9 cellular contexts compared by ENCODE assay signal in the genomic region with DNA sequence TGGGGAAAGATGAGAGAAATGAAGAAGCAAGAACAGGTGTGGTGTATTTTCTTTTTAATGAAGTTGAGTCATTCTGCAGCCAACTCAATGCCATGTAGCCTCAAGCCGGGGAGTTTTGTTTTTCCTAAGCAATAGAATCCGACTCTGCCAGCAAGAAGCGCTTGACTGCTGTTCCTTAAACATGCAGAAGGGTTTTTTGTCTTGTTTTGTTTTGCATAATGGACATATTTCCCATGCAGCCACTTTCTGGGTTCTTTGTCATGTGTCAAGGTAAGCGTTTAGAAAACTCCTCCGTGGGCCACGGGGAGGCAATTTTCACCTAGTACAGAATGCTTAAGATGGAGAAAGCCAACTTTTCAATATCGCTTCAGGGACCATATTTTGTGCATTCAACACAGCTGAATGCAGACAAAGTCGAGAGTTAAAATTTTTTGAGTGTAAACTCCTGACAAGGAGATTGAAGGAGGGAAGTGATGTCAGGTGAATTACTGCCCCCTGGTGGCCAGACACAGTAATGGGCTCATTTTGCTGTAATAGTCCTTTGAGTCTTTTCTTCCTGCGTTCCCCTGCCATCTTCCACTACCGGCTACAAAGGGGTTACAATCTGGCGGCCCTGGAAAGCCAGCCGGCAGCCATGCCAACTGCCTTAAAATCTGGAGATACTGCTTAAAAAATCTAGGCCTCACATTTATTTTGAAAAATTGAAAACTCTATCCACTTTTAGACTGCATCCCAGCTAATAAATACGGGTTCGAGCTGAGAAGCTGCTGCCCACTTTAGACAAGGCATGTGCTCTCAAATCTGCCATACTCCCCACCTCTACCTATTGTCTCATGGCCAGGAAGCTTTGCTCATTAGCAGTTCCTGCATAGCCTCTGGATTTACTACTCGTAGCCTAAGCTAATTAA. TPM values are rescaled to one million over a fixed set of nuclear protein-coding genes. Genes with fewer than 3 reads are reported as not detected.
DNase-seq lines count a peak whose midpoint lies in the region; ATAC-seq, FAIRE-seq and TF ChIP-seq lines count a peak whose summit lies in the region.
"Had no signal": no experiment of that assay in that cellular context is flagged by ENCODE, and none has a peak within 500 bp of the region (broad histone marks: within the 10 kb centered on the region; RNA-seq: fewer than 3 reads in every experiment).

No MANE protein-coding gene starts in this region.

- intact Hi-C loops in mucosa of descending colon (cut with DNase I, micrococcal nuclease): no loop called here

- CTCF ChIA-PET in H1 (lab: Charles Lee; ENCODE audit: partially characterized antibody): interaction anchor here (0.6 to 2.0 kb wide), 32 partner anchors 14 to 634 kb away, joined by 3 to 9 read pairs (median 4); no protein-coding TSS in a partner anchor

- peak; percentile 78 for FAIRE-seq in H1 (lab: Jason Lieb, UNC)
- FAIRE-seq: colon had no signal

- ATAC-seq in HG02759 (IDR thresholded peaks at IDR 0.05; ENCODE audit: unreplicated experiment) (peak; percentile 19), mucosa of descending colon (peak; percentile 21), GM18502 (IDR thresholded peaks at IDR 0.05; ENCODE audit: poor library complexity, unreplicated experiment) (no peak)

- POLR2A ChIA-PET in H1 (lab: Charles Lee; ENCODE audit: partially characterized antibody): no interaction called here

- peaks cover 0 to 6% of the 10 kb centered on the region in 2 experiments; a peak in 1 of 4 replicates for H3K79me2 ChIP-seq in H1 (ENCODE audit: control insufficient read depth in 1 of 2, insufficient read depth in 2 of 2, low read length in 2 of 2)

- no peak for TF ChIP-seq POLR2A in H1 (IDR thresholded peaks at IDR 0.05; ENCODE audit: control extremely low read depth in 1 of 2, low read depth in 2 of 2, low read length in 2 of 2)

- no peak overlapping the region for H2BK15ac ChIP-seq in H1 (ENCODE audit: low read length)

- H3K56ac ChIP-seq in H1 (replicated peaks; ENCODE audit: insufficient read length, low read depth, low read length): no peak overlapping the region

- H3K14ac ChIP-seq in H1 (ENCODE audit: insufficient read length): no peak overlapping the region

- H3K9ac ChIP-seq in H1 (replicated peaks in 1 of 4; ENCODE audit: extremely low read depth in 1 of 4, low read depth in 3 of 4, low read length in 3 of 4): no peak overlapping the region; a peak in 1 of 7 replicates

- H2BK120ac ChIP-seq in H1 (replicated peaks; ENCODE audit: low read depth, low read length): peak overlapping the region; percentile 36

- H3K4me3 ChIP-seq in H1 (ENCODE audit: extremely low read depth in 1 of 4, insufficient read depth in 2 of 4, low read depth in 3 of 4, low read length in 4 of 4): peak overlapping the region in 1 of 4 experiments; percentile 23; a peak in 1 of 8 replicates
- H3K4me3 ChIP-seq in mucosa of descending colon: no peak overlapping the region

- H2AFZ ChIP-seq in H1 (ENCODE audit: low read length): peak overlapping the region; percentile 24; the same call in 1 of the 2 replicates

- no peak overlapping the region for H4K5ac ChIP-seq in H1 (ENCODE audit: insufficient read length, low read depth, low read length)

- peaks cover 5% of the 10 kb centered on the region; the same call in 1 of the 2 replicates for H3K23me2 ChIP-seq in H1 (ENCODE audit: low read depth, low read length)

- no peak overlapping the region for H2BK12ac ChIP-seq in H1 (ENCODE audit: low read depth, low read length)

- peak overlapping the region; percentile 38; the same call in 1 of the 2 replicates for H3K18ac ChIP-seq in H1 (ENCODE audit: extremely low read depth, low read length)

- peak; percentile 83 to 86 for TF ChIP-seq RAD21 in H1 (IDR thresholded peaks at IDR 0.05 in 1 of 2, conservative IDR thresholded peaks at IDR 0.05 in 1 of 2; ENCODE audit: low read depth in 2 of 2, low read length in 2 of 2)

- DNase-seq in D341Med (ENCODE audit: low spot score) (peak; percentile 66), NCI-H526 treated with DMSO at 0.1 percent for 48 hours (lab: John Stamatoyannopoulos, UW) (peak; percentile 28), H1 (ENCODE audit: low read depth in 1 of 2, low spot score in 2 of 2) (peak; percentile 63 to 88), mucosa of descending colon (peak in 2 of 3 donors; percentile 59 to 76)
- DNase-seq in activated CD8-positive, alpha-beta memory T cell treated with anti-CD3 and anti-CD28 coated beads for 1 hour (ENCODE audit: extremely low read depth in 1 of 2, low read depth in 1 of 2): peak; percentile 36 to 64
- DNase-seq in stimulated activated CD8-positive, alpha-beta memory T cell treated with anti-CD3 and anti-CD28 coated beads, Interleukin-4, amount 100 ng/mL, for 24 hours (ENCODE audit: low read depth): peak; percentile 63

- H3K23ac ChIP-seq in H1 (ENCODE audit: insufficient read length): no peak overlapping the region

- no peaks in the 10 kb centered on the region for H3K36me3 ChIP-seq in H1 (ENCODE audit: control insufficient read depth in 2 of 4, insufficient read depth in 4 of 4, low read length in 3 of 4)
- peaks cover 4% of the 10 kb centered on the region for H3K36me3 ChIP-seq in mucosa of descending colon (ENCODE audit: low read depth)

- peak overlapping the region; percentile 40 to 53 for H3K4me2 ChIP-seq in H1 (ENCODE audit: insufficient read depth in 1 of 2, low read depth in 2 of 2, low read length in 2 of 2)

- no peak overlapping the region for H3K27ac ChIP-seq in H1 (ENCODE audit: low read depth, low read length)

- H3K27me3 ChIP-seq in H1 (replicated peaks in 1 of 4; ENCODE audit: control insufficient read depth in 3 of 4, extremely low read depth in 1 of 4, insufficient read depth in 3 of 4, low read length in 3 of 4): no peaks in the 10 kb centered on the region

- no peak overlapping the region for H3K4ac ChIP-seq in H1 (replicated peaks; ENCODE audit: insufficient read length, low read depth, low read length)

- no peaks in the 10 kb centered on the region; a peak in 1 of 4 replicates for H3K9me3 ChIP-seq in H1 (ENCODE audit: insufficient read depth in 2 of 2, low read depth in 1 of 2, low read length in 1 of 2)
- no peaks in the 10 kb centered on the region for H3K9me3 ChIP-seq in mucosa of descending colon

- 0 out of 2 replicates have a peak overlapping the region, but pooled peaks have one; percentile 1 for H2BK5ac ChIP-seq in H1 (ENCODE audit: low read depth, low read length)

- no peak for TF ChIP-seq EP300 in H1 (IDR thresholded peaks at IDR 0.05; ENCODE audit: borderline replicate concordance in 1 of 2, low read depth in 2 of 2, low read length in 2 of 2)

- H4K91ac ChIP-seq in H1 (replicated peaks; ENCODE audit: insufficient read length, low read length): no peak overlapping the region

- H2BK20ac ChIP-seq in H1 (ENCODE audit: low read length): peak overlapping the region; percentile 76; the same call in 1 of the 2 replicates

- H2AK5ac ChIP-seq in H1 (ENCODE audit: low read depth, low read length): no peak overlapping the region

- no peak overlapping the region for H4K8ac ChIP-seq in H1 (ENCODE audit: extremely low read depth, insufficient read depth, low read length)

- WGBS in H1 (ENCODE audit: extremely low coverage in 1 of 2, insufficient coverage in 1 of 2, insufficient read length in 1 of 2, insufficient replicate concordance in 2 of 2, low coverage in 1 of 2, low lambda C conversion rate in 2 of 2, missing lambda C conversion rate in 1 of 2), 2 experiments: 37% methylated on average over 15 of the region's 15 CpGs; no CpG with 5 or more reads in 1 of the 2 experiments

- peaks cover 4% of the 10 kb centered on the region; the same call in 1 of the 2 replicates for H3K79me1 ChIP-seq in H1 (ENCODE audit: low read depth, low read length)

- H3K4me1 ChIP-seq in H1 (replicated peaks in 1 of 4; ENCODE audit: control insufficient read depth in 3 of 4, insufficient read depth in 4 of 4, low read length in 3 of 4) (peaks cover 0 to 8% (median 3%) of the 10 kb centered on the region in 4 experiments; a peak in 6 of 7 replicates), mucosa of descending colon (ENCODE audit: low read depth) (peaks cover 3% of the 10 kb centered on the region)

- peak; percentile 23 to 86 (median 79) for TF ChIP-seq CTCF in H1 (IDR thresholded peaks at IDR 0.05; ENCODE audit: control extremely low read depth in 1 of 3, insufficient read depth in 1 of 3, low read depth in 1 of 3, low read length in 3 of 3)
- peak; percentile 85 for TF ChIP-seq CTCF in mucosa of descending colon (IDR thresholded peaks at IDR 0.05)

- no peaks in the 10 kb centered on the region for H4K20me1 ChIP-seq in H1 (replicated peaks in 1 of 2; ENCODE audit: control insufficient read depth in 1 of 2, insufficient read depth in 2 of 2, low read length in 2 of 2)

RNA-seq across cellular contexts. Expression of gene FICD, which starts 3.2 kb away (rescaled TPM):
- total RNA-seq in H1 (2021; fragmentation: NEBNext Ultra II Directional; extraction: Animal tissue kit (Norgen Biotek cat#: 25700)): 6.0 TPM in 2 replicates
- 2.2 and 3.0 TPM in 2 replicates for polyA plus RNA-seq in H1 (2011; rRNA removed)
- polyA plus RNA-seq in H1 (2011; cell fraction: cytosol; rRNA removed): 2.3 TPM
- 6.1 TPM for polyA plus RNA-seq in H1 (2011; cell fraction: nucleus; rRNA removed)
- 4.6 to 6.0 TPM (median 5.7 TPM) in 4 replicates for polyA plus RNA-seq in H1 (2012, experiment 1 of 2)
- polyA plus RNA-seq in H1 (2012, experiment 2 of 2): 1.9 TPM
- 5.6 TPM for polyA plus RNA-seq in H1 (2013, experiment 1 of 2)
- polyA plus RNA-seq in H1 (2013, experiment 2 of 2): 6.5 TPM
- polyA minus RNA-seq in H1 (2011; rRNA and poly(A)+ RNA removed): 5.3 TPM in 2 replicates
- 4.6 TPM for polyA minus RNA-seq in H1 (2011; cell fraction: cytosol; rRNA and poly(A)+ RNA removed)
- polyA minus RNA-seq in H1 (2011; cell fraction: nucleus; rRNA and poly(A)+ RNA removed): 7.9 TPM
- 1 to 10 TPM; 3.2 to 6.0 (median 5.1) TPM for total RNA-seq in mucosa of descending colon

RNA-seq across cellular contexts. Expression of gene SART3, which starts 49.1 kb away (rescaled TPM):
- total RNA-seq in H1 (2021; fragmentation: NEBNext Ultra II Directional; extraction: Animal tissue kit (Norgen Biotek cat#: 25700)): 89.6 and 103 TPM in 2 replicates
- 16.0 and 21.4 TPM in 2 replicates for polyA plus RNA-seq in H1 (2011; rRNA removed)
- 38.1 TPM for polyA plus RNA-seq in H1 (2011; cell fraction: cytosol; rRNA removed)
- 57.9 TPM for polyA plus RNA-seq in H1 (2011; cell fraction: nucleus; rRNA removed)
- polyA plus RNA-seq in H1 (2012, experiment 1 of 2): 66.9 to 81.1 TPM (median 74.1 TPM) in 4 replicates
- 10.3 TPM for polyA plus RNA-seq in H1 (2012, experiment 2 of 2)
- polyA plus RNA-seq in H1 (2013, experiment 1 of 2): 46.8 TPM
- 41.7 TPM for polyA plus RNA-seq in H1 (2013, experiment 2 of 2)
- polyA minus RNA-seq in H1 (2011; rRNA and poly(A)+ RNA removed): 53.9 and 54.8 TPM in 2 replicates
- 43.7 TPM for polyA minus RNA-seq in H1 (2011; cell fraction: cytosol; rRNA and poly(A)+ RNA removed)
- 142 TPM for polyA minus RNA-seq in H1 (2011; cell fraction: nucleus; rRNA and poly(A)+ RNA removed)
- total RNA-seq in mucosa of descending colon: 10 to 100 TPM; 42.0 to 47.7 (median 47.6) TPM

RNA-seq across cellular contexts. Expression of gene ISCU, which starts 50.5 kb away (rescaled TPM):
- 78.1 and 82.3 TPM in 2 replicates for total RNA-seq in H1 (2021; fragmentation: NEBNext Ultra II Directional; extraction: Animal tissue kit (Norgen Biotek cat#: 25700))
- polyA plus RNA-seq in H1 (2011; rRNA removed): 54.5 and 72.1 TPM in 2 replicates
- 78.1 TPM for polyA plus RNA-seq in H1 (2011; cell fraction: cytosol; rRNA removed)
- 62.2 TPM for polyA plus RNA-seq in H1 (2011; cell fraction: nucleus; rRNA removed)
- 90.4 to 92.7 TPM (median 91.1 TPM) in 4 replicates for polyA plus RNA-seq in H1 (2012, experiment 1 of 2)
- 48.9 TPM for polyA plus RNA-seq in H1 (2012, experiment 2 of 2)
- polyA plus RNA-seq in H1 (2013, experiment 1 of 2): 70.5 TPM
- 70.7 TPM for polyA plus RNA-seq in H1 (2013, experiment 2 of 2)
- polyA minus RNA-seq in H1 (2011; rRNA and poly(A)+ RNA removed): 43.8 and 59.1 TPM in 2 replicates
- 19.7 TPM for polyA minus RNA-seq in H1 (2011; cell fraction: cytosol; rRNA and poly(A)+ RNA removed)
- polyA minus RNA-seq in H1 (2011; cell fraction: nucleus; rRNA and poly(A)+ RNA removed): 42.0 TPM
- total RNA-seq in mucosa of descending colon: 100 to 1,000 TPM in 2 of 3 donors, 10 to 100 TPM in 1; 94.7 to 155 (median 107) TPM
